13 cellular contexts compared by ENCODE assay signal in genomic region chr1:212225416-212225815, GRCh38. TPM values are rescaled to one million over a fixed set of nuclear protein-coding genes. Genes with fewer than 3 reads are reported as not detected.
DNase-seq lines count a peak whose midpoint lies in the region; ATAC-seq and TF ChIP-seq lines count a peak whose summit lies in the region.
"Had no signal": no experiment of that assay in that cellular context is flagged by ENCODE, and none has a peak within 500 bp of the region (broad histone marks: within the 10 kb centered on the region; RNA-seq: fewer than 3 reads in every experiment).

No MANE protein-coding gene starts in this region.

- H3K27me3 Mint-ChIP-seq in CD8-positive, alpha-beta memory T cell = peaks cover 0 to 5% of the 10 kb centered on the region in 2 donors
- H3K27me3 Mint-ChIP-seq in activated naive CD8-positive, alpha-beta T cell = no peaks in the 10 kb centered on the region
- H3K27me3 Mint-ChIP-seq in neural progenitor cell (ENCODE audit: insufficient read depth, low read depth) (no peaks in the 10 kb centered on the region), nephron progenitor cell (ENCODE audit: low read depth, poor library complexity) (peaks cover 22% of the 10 kb centered on the region)

- CTCF ChIA-PET in CD8-positive, alpha-beta memory T cell (lab: Charles Lee) = interaction anchor here (1.1 kb wide), 1 partner anchor 66 kb away, joined by 3 read pairs; no protein-coding TSS in a partner anchor
- CTCF ChIA-PET in HEK293T (lab: Yijun Ruan, JAX) = interaction anchor here (0.6 kb wide), 1 partner anchor 694 kb away, joined by 3 read pairs; no protein-coding TSS in a partner anchor

- no peak overlapping the region for H3K9ac ChIP-seq in neural progenitor cell

- H3K4me1 ChIP-seq in CD8-positive, alpha-beta memory T cell (ENCODE audit: insufficient read depth, low read length) = peaks cover 21% of the 10 kb centered on the region
- peaks cover 12% of the 10 kb centered on the region for H3K4me1 ChIP-seq in neural progenitor cell

- peaks cover 6% of the 10 kb centered on the region for H3F3A ChIP-seq in neural progenitor cell (ENCODE audit: low read depth)

- peak; percentile 11 to 78 (median 31) for DNase-seq in CD8-positive, alpha-beta memory T cell
- no peak for DNase-seq in neural progenitor cell (ENCODE audit: low spot score)
- DNase-seq in inferior parietal cortex (ENCODE audit: extremely low spot score) = no peak
- no peak for DNase-seq in HEK293T (ENCODE audit: extremely low spot score)
- DNase-seq in nephron progenitor cell = no peak
- DNase-seq in NCI-H1417 (lab: John Stamatoyannopoulos, UW) = no peak
- DNase-seq: COR-L47; foreskin fibroblast; stimulated activated CD4-positive, alpha-beta T cell treated with anti-CD3 and anti-CD28 coated beads, Interleukin-12 subunit alpha, Interleukin-12 subunit beta, amount 100 ng/mL, for 4 hours; stimulated activated naive CD4-positive, alpha-beta T cell treated with Interleukin-2 at 50 U/mL for 16 hours had no signal

- no peaks in the 10 kb centered on the region for H3K36me3 ChIP-seq in CD8-positive, alpha-beta memory T cell (ENCODE audit: insufficient read depth, low read length)
- H3K36me3 ChIP-seq in neural progenitor cell = no peaks in the 10 kb centered on the region

- H3K79me2 ChIP-seq in neural progenitor cell (ENCODE audit: low read depth) = no peaks in the 10 kb centered on the region

- no peaks in the 10 kb centered on the region for H3K27me3 ChIP-seq in CD8-positive, alpha-beta memory T cell (ENCODE audit: insufficient read depth, low read length, poor library complexity, severe bottlenecking)
- no peaks in the 10 kb centered on the region for H3K27me3 ChIP-seq in neural progenitor cell

- peaks cover 4% of the 10 kb centered on the region for H4K20me1 ChIP-seq in neural progenitor cell (ENCODE audit: low read depth)

- H3K4me3 Mint-ChIP-seq in CD8-positive, alpha-beta memory T cell = peak overlapping the region; percentile 1 to 82 (median 76)
- peak overlapping the region; percentile 46 for H3K4me3 Mint-ChIP-seq in activated naive CD8-positive, alpha-beta T cell
- H3K4me3 Mint-ChIP-seq in neural progenitor cell (no peak overlapping the region), nephron progenitor cell (no peak overlapping the region)
- H3K4me3 Mint-ChIP-seq: neural crest cell had no signal

- no peaks in the 10 kb centered on the region for H3K36me3 Mint-ChIP-seq in CD8-positive, alpha-beta memory T cell
- H3K36me3 Mint-ChIP-seq in activated naive CD8-positive, alpha-beta T cell = peaks cover 2% of the 10 kb centered on the region
- H3K36me3 Mint-ChIP-seq in neural progenitor cell (no peaks in the 10 kb centered on the region), nephron progenitor cell (ENCODE audit: low read depth) (no peaks in the 10 kb centered on the region)

- peak overlapping the region; percentile 31 for H3K4me2 ChIP-seq in neural progenitor cell

- peak overlapping the region; percentile 64 to 98 (median 92) for H3K27ac Mint-ChIP-seq in CD8-positive, alpha-beta memory T cell
- H3K27ac Mint-ChIP-seq in activated naive CD8-positive, alpha-beta T cell = peak overlapping the region; percentile 16
- H3K27ac Mint-ChIP-seq in neural progenitor cell (no peak overlapping the region), nephron progenitor cell (no peak overlapping the region)

- peak; percentile 35 for ATAC-seq in HG02885 (IDR thresholded peaks at IDR 0.05; ENCODE audit: poor library complexity, unreplicated experiment)

- H2AFZ ChIP-seq in neural progenitor cell (replicated peaks) = no peak overlapping the region

- no peaks in the 10 kb centered on the region for H3K9me3 Mint-ChIP-seq in CD8-positive, alpha-beta memory T cell
- no peaks in the 10 kb centered on the region for H3K9me3 Mint-ChIP-seq in activated naive CD8-positive, alpha-beta T cell (ENCODE audit: low read depth)
- H3K9me3 Mint-ChIP-seq in neural progenitor cell (no peaks in the 10 kb centered on the region), nephron progenitor cell (no peaks in the 10 kb centered on the region)

- TF ChIP-seq CTCF in neural progenitor cell (IDR thresholded peaks at IDR 0.05) (no peak), nephron progenitor cell (IDR thresholded peaks at IDR 0.05) (no peak)

- peak overlapping the region; percentile 7 for H3K27ac ChIP-seq in CD8-positive, alpha-beta memory T cell (ENCODE audit: low read depth, low read length)
- H3K27ac ChIP-seq in neural progenitor cell = no peak overlapping the region

- POLR2A ChIA-PET in CD8-positive, alpha-beta memory T cell (lab: Charles Lee) = interaction anchor here (0.5 to 1.1 kb wide), 3 partner anchors 9 to 60 kb away, joined by 3 to 5 read pairs (median 3); no protein-coding TSS in a partner anchor
- POLR2A ChIA-PET in HEK293T (lab: Yijun Ruan, JAX) = no interaction called here

- H3K4me1 Mint-ChIP-seq in CD8-positive, alpha-beta memory T cell = peaks cover 29 to 33% (median 33%) of the 10 kb centered on the region in 3 donors
- peaks cover 25% of the 10 kb centered on the region for H3K4me1 Mint-ChIP-seq in activated naive CD8-positive, alpha-beta T cell (ENCODE audit: low read depth)
- H3K4me1 Mint-ChIP-seq in neural progenitor cell (peaks cover 2% of the 10 kb centered on the region), nephron progenitor cell (peaks cover 39% of the 10 kb centered on the region)

- peak overlapping the region; percentile 27 for H3K4me3 ChIP-seq in CD8-positive, alpha-beta memory T cell (ENCODE audit: low read length)
- H3K4me3 ChIP-seq in neural progenitor cell = no peak overlapping the region

- no peaks in the 10 kb centered on the region for H3K9me3 ChIP-seq in CD8-positive, alpha-beta memory T cell (ENCODE audit: low read length)
- no peaks in the 10 kb centered on the region for H3K9me3 ChIP-seq in neural progenitor cell (ENCODE audit: low read depth)

TF ChIP-seq in HEK293T, 16 proteins besides CTCF, POLR2A, EP300 and RAD21:
- TF ChIP-seq ELF4 (IDR thresholded peaks at IDR 0.05) = no peak
- TF ChIP-seq FOXK2 (IDR thresholded peaks at IDR 0.05) = no peak
- TF ChIP-seq ZNF384 (IDR thresholded peaks at IDR 0.05) = no peak
- TF ChIP-seq NFRKB (IDR thresholded peaks at IDR 0.05) = no peak
- TF ChIP-seq SUZ12 (IDR thresholded peaks at IDR 0.05) = no peak
- TF ChIP-seq ARNT (IDR thresholded peaks at IDR 0.05) = no peak
- TF ChIP-seq HDGF (IDR thresholded peaks at IDR 0.05; ENCODE audit: borderline replicate concordance) = no peak
- no peak for TF ChIP-seq BHLHE40 (IDR thresholded peaks at IDR 0.05; ENCODE audit: borderline replicate concordance)

RNA-seq across cellular contexts. Expression of gene PPP2R5A, which starts 59.8 kb away (rescaled TPM):
- 10 to 100 TPM; 46.1 to 46.9 TPM for total RNA-seq in CD8-positive, alpha-beta memory T cell
- polyA plus RNA-seq in CD8-positive, alpha-beta memory T cell = 51.9 TPM
- 19.8 and 27.9 TPM in 2 replicates for total RNA-seq in neural progenitor cell (ENCODE audit: low replicate concordance)

Comparison
In these comparisons a context has a peak if more than half of its experiments do, and no peak if none do; other contexts are left out.
1. DNase-seq: peak in CD8-positive, alpha-beta memory T cell (5 of 5); none in neural progenitor cell (single experiment), inferior parietal cortex (single experiment), HEK293T (single experiment), nephron progenitor cell (single experiment) and NCI-H1417 (0 of 3).
2. H3K27ac Mint-ChIP-seq: peak in CD8-positive, alpha-beta memory T cell (8 of 8) and activated naive CD8-positive, alpha-beta T cell (single experiment); none in neural progenitor cell (single experiment) and nephron progenitor cell (single experiment).
3. H3K4me3 Mint-ChIP-seq: peak in CD8-positive, alpha-beta memory T cell (7 of 7) and activated naive CD8-positive, alpha-beta T cell (single experiment); none in neural progenitor cell (single experiment) and nephron progenitor cell (single experiment).